Comparison of ENCODE assay signal across 9 cellular contexts in the genomic region with DNA sequence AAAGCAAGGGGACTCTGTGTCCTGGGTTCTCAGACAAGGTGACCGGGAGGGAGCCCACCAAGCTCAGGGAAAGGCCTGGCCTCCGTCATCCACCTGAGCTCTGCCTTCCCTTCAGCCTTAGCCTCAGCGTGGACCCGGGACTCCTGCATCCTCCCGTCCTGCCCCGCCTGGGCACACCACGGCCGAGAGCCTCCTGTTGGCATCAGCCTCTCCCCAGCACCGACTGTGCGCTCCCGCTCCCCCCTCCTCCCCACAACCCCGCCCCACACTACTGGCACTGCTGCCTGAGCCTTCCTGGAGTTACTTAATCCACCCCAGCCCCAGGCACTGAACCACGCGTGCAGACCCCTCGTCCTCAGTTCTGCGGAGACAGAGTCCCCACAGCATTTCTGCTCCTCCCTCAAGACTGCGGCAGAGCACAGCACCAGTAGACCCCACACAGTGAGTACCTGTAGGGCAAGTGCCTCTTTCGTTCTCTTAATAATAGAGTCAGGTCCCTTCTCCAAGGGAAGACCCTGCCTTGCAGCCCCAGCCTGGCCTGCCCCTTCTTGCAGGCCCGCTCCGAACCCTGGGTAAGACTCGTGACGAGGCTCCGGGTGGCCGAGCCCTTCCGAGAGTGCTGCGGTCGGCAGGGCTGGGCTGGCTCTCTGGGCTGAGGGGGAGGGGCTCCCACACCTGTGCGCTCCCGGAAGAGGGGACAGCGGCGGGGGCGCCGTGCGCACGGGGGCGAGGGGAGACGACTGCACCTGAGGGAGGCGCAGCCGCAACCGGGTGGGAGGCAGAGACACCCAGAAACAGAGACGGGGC. TPM values are rescaled to one million over a fixed set of nuclear protein-coding genes. Genes with fewer than 3 reads are reported as not detected.
DNase-seq lines count a peak whose midpoint lies in the region; ATAC-seq, FAIRE-seq and TF ChIP-seq lines count a peak whose summit lies in the region.
"Had no signal": no experiment of that assay in that cellular context is flagged by ENCODE, and none has a peak within 500 bp of the region (broad histone marks: within the 10 kb centered on the region; RNA-seq: fewer than 3 reads in every experiment).

A gene with protein sequence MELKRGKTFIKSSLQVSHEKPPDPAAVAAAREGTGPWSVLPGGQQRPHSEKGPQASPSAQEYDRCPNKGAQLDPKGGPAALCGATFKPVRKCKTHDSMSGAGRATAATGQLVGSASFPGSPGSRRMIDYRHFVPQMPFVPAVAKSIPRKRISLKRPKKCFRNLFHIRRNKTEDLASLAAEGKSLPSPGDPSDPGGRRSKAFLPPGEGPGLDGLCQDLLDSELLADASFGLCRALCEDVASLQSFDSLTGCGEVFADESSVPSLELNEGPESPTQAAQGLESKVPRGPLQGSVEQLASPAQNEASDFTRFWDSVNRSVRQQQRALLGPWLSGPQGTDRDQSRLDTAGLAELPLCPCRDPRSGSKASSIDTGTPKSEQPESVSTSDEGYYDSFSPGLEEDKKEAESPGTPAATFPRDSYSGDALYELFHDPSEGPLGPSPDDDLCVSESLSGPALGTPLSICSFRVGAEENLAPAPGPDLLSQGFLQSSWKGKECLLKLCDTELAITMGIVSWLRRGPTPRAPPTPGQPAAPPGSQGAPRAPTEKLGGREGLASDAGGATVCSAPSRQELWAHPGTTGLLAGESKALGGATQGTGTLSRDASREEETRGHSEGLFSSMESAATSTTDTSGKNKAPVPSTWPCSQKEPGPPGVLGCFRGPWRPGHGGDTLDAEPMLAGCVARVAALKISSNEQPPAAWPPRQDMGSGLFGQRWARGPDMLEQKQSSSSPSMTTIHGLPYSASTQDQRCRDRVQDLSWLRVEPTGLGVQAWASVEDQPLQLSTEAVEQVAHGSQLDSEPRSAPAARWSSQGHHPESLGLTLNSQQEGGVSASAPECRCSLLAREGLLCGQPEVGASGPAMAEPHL (plus strand): TSS at position 307 of the 807 bp plus-strand sequence. CDS start 6,533 bp downstream, outside the sequence.

- H3K4me1 ChIP-seq in ectodermal cell (ENCODE audit: control insufficient read depth, insufficient read depth, low read length) = peaks cover 9% of the 10 kb centered on the region

- peaks cover 49% of the 10 kb centered on the region for H3K27me3 ChIP-seq in ectodermal cell (ENCODE audit: control insufficient read depth, insufficient read depth, low read length, poor library complexity, severe bottlenecking)

- no peaks in the 10 kb centered on the region for H3K36me3 ChIP-seq in ectodermal cell (ENCODE audit: control insufficient read depth, insufficient read depth, low read length)

- H3K27ac ChIP-seq in ectodermal cell (ENCODE audit: insufficient read depth, low read depth, low read length, poor library complexity, severe bottlenecking) = no peak within 1 kb of the TSS

- H3K4me3 ChIP-seq in ectodermal cell (ENCODE audit: insufficient read depth, low read depth, low read length) = peak within 1 kb of the TSS; percentile 46

- no peak for TF ChIP-seq POLR2A in GM12891 (IDR thresholded peaks at IDR 0.05; ENCODE audit: low read depth, low read length)

- FAIRE-seq in GM12891 (lab: Jason Lieb, UNC) = no peak

- no peak for TF ChIP-seq CTCF in omental fat pad (IDR thresholded peaks at IDR 0.05)

- H3K9me3 ChIP-seq in ectodermal cell (ENCODE audit: control insufficient read depth, low read length) = no peaks in the 10 kb centered on the region

- DNase-seq in NCI-H1930 (lab: John Stamatoyannopoulos, UW) = peak; percentile 44 to 71
- no peak for DNase-seq in omental fat pad (ENCODE audit: low spot score)
- DNase-seq in AG08395 (ENCODE audit: low spot score) = no peak
- no peak for DNase-seq in GM12891 (ENCODE audit: insufficient read length, low spot score)
- DNase-seq in stimulated activated CD4-positive, alpha-beta T cell treated with anti-CD3 and anti-CD28 coated beads, Interleukin-15, amount 100 ng/mL, for 24 hours = no peak
- DNase-seq in dermis blood vessel endothelial cell = no peak

- ATAC-seq in GM18868 (IDR thresholded peaks at IDR 0.05; ENCODE audit: unreplicated experiment) = peak; percentile 26
- ATAC-seq in omental fat pad (ENCODE audit: low FRiP score) = peak; percentile 15

- WGBS in ectodermal cell, 2 experiments = 2 to 3% methylated on average over 41 of the region's 41 CpGs

TF ChIP-seq in GM12891, 5 proteins besides CTCF, POLR2A, EP300 and RAD21:
- no peak for TF ChIP-seq TAF1 (IDR thresholded peaks at IDR 0.05; ENCODE audit: low read depth, low read length)
- no peak for TF ChIP-seq POLR2AphosphoS5 (IDR thresholded peaks at IDR 0.05; ENCODE audit: low read depth, low read length)
- no peak for TF ChIP-seq SPI1 (IDR thresholded peaks at IDR 0.05; ENCODE audit: low read depth, low read length)
- no peak for TF ChIP-seq POU2F2 (IDR thresholded peaks at IDR 0.05; ENCODE audit: low read depth, low read length)
- no peak for TF ChIP-seq PAX5 (IDR thresholded peaks at IDR 0.05; ENCODE audit: insufficient read depth, low read length, severe bottlenecking)

RNA-seq across cellular contexts. Expression of the gene that starts here (rescaled TPM):
- polyA plus RNA-seq in ectodermal cell (2013, experiment 1 of 4) = not detected
- 0.09 TPM for polyA plus RNA-seq in ectodermal cell (2013, experiment 2 of 4)
- polyA plus RNA-seq in ectodermal cell (2013, experiment 3 of 4) = 0.16 TPM
- 0.28 TPM for polyA plus RNA-seq in ectodermal cell (2013, experiment 4 of 4)
- not detected for total RNA-seq in omental fat pad
- polyA plus RNA-seq in GM12891 (2012; ENCODE audit: low read depth, missing spikeins) = not detected
- not detected in 2 replicates for total RNA-seq in dermis blood vessel endothelial cell
- total RNA-seq: fibroblast of lung had no signal
- polyA plus RNA-seq: fibroblast of lung had no signal

Comparison
In these comparisons a context has a peak if more than half of its experiments do, and no peak if none do; other contexts are left out.
1. Peak in ATAC-seq in omental fat pad; RNA of the gene not detected or under 1 TPM.
2. DNase-seq: peak in NCI-H1930 (2 of 2); none in omental fat pad (single experiment), AG08395 (single experiment), GM12891 (single experiment), stimulated activated CD4-positive, alpha-beta T cell treated with anti-CD3 and anti-CD28 coated beads, Interleukin-15, amount 100 ng/mL, for 24 hours (single experiment) and dermis blood vessel endothelial cell (single experiment).